ENCODE assay signal across 17 cellular contexts in genomic region chr5:180211761-180212035, GRCh38. TPM values are rescaled to one million over a fixed set of nuclear protein-coding genes. Genes with fewer than 3 reads are reported as not detected.
DNase-seq lines count a peak whose midpoint lies in the region; TF ChIP-seq lines count a peak whose summit lies in the region.
"Had no signal": no experiment of that assay in that cellular context is flagged by ENCODE, and none has a peak within 500 bp of the region (broad histone marks: within the 10 kb centered on the region; RNA-seq: fewer than 3 reads in every experiment).

No MANE protein-coding gene starts in this region.

- H3K27ac Mint-ChIP-seq in neural crest cell (ENCODE audit: unreplicated experiment) = no peak overlapping the region
- no peak overlapping the region for H3K27ac Mint-ChIP-seq in type B pancreatic cell
- H3K27ac Mint-ChIP-seq: B cell; CD4-positive, alpha-beta T cell; CD8-positive, alpha-beta T cell had no signal

- H3K4me3 Mint-ChIP-seq in neural crest cell (peak overlapping the region; percentile 0), type B pancreatic cell (no peak overlapping the region)
- H3K4me3 Mint-ChIP-seq: B cell; CD4-positive, alpha-beta T cell; CD8-positive, alpha-beta T cell had no signal

- H3K9me3 Mint-ChIP-seq in neural crest cell = no peaks in the 10 kb centered on the region
- H3K9me3 Mint-ChIP-seq in type B pancreatic cell = no peaks in the 10 kb centered on the region
- H3K9me3 Mint-ChIP-seq: CD4-positive, alpha-beta T cell had no signal

- H3K27ac ChIP-seq in VCaP = peak overlapping the region; percentile 100
- H3K27ac ChIP-seq: 22Rv1; A549; BLaER1 treated with 17β-estradiol and CSF1 and Interleukin-3, amounts not matched to agents 10 nM and 100 nM had no signal

- peaks cover 5% of the 10 kb centered on the region for H3K27me3 Mint-ChIP-seq in neural crest cell (ENCODE audit: low read depth)
- H3K27me3 Mint-ChIP-seq in type B pancreatic cell = peaks cover 26% of the 10 kb centered on the region

- H3K36me3 Mint-ChIP-seq in neural crest cell (ENCODE audit: low read depth) (no peaks in the 10 kb centered on the region), type B pancreatic cell (no peaks in the 10 kb centered on the region)

- H3K4me1 Mint-ChIP-seq in neural crest cell = peaks cover 6% of the 10 kb centered on the region
- H3K4me1 Mint-ChIP-seq in type B pancreatic cell (ENCODE audit: unreplicated experiment) = peaks cover 7% of the 10 kb centered on the region

- TF ChIP-seq CTCF in VCaP (conservative IDR thresholded peaks at IDR 0.05) (no peak), neural crest cell (conservative IDR thresholded peaks at IDR 0.05) (no peak), type B pancreatic cell (conservative IDR thresholded peaks at IDR 0.05) (no peak)

- DNase-seq in neural crest cell (ENCODE audit: low read depth, low spot score) (no peak), type B pancreatic cell (ENCODE audit: extremely low spot score, unreplicated experiment) (peak; percentile 59), NCI-H187 (lab: John Stamatoyannopoulos, UW) (no peak), superior temporal gyrus (ENCODE audit: extremely low spot score) (no peak)
- no peak for DNase-seq in activated effector memory CD4-positive, alpha-beta T cell treated with anti-CD3 and anti-CD28 coated beads, Interleukin-2, amount 50 U/mL, for 16 hours
- DNase-seq: AML-193; Caco-2; Calu3; CD4-positive, alpha-beta T cell; CD8-positive, alpha-beta T cell; DMS79 treated with DMSO at 0.1 percent for 48 hours; GF-D8 had no signal

RNA-seq across cellular contexts. Expression of gene RASGEF1C, which starts 2.7 kb away (rescaled TPM):
- total RNA-seq in neural crest cell (1.7 and 2.0 TPM in 2 replicates), type B pancreatic cell (ENCODE audit: low replicate concordance) (0.36 and 0.77 TPM in 2 replicates)
- total RNA-seq: B cell; Caco-2; Calu3; CD4-positive, alpha-beta T cell; CD8-positive, alpha-beta T cell had no signal
